ENCODE assay signal across 12 cellular contexts in genomic region chr2:15169326-15170038, GRCh38.
DNase-seq lines count a peak whose midpoint lies in the region; ATAC-seq and TF ChIP-seq lines count a peak whose summit lies in the region.
"Had no signal": no experiment of that assay in that cellular context is flagged by ENCODE, and none has a peak within 500 bp of the region (broad histone marks: within the 10 kb centered on the region; RNA-seq: fewer than 3 reads in every experiment).

No MANE protein-coding gene starts in this region.

- peaks cover 64% of the 10 kb centered on the region for H3K36me3 Mint-ChIP-seq in T-cell

- ATAC-seq in T-cell (replicated peaks in 1 of 4) = no peak

- no peaks in the 10 kb centered on the region for H3K27me3 Mint-ChIP-seq in T-cell
- H3K27me3 Mint-ChIP-seq: activated T-cell treated with anti-CD3 and anti-CD28 coated beads, Interleukin-2, amount 50 U/mL, for 24 hours had no signal

- H3K4me3 ChIP-seq in SK-N-SH (ENCODE audit: low read depth in 2 of 2, low read length in 1 of 2) (peak overlapping the region in 1 of 2 experiments; percentile 37; a peak in 2 of 4 replicates), colonic mucosa (no peak overlapping the region), ascending aorta (no peak overlapping the region)

- no peaks in the 10 kb centered on the region for H3K4me1 Mint-ChIP-seq in T-cell

- peak overlapping the region; percentile 62 to 79 for H3K27ac ChIP-seq in SK-N-SH (ENCODE audit: low read depth in 2 of 2, low read length in 1 of 2)
- no peak overlapping the region for H3K27ac ChIP-seq in colonic mucosa
- H3K27ac ChIP-seq in ascending aorta = peak overlapping the region in 1 of 2 donors; percentile 21
- H3K27ac ChIP-seq: KMS-11 had no signal

- H3K9me3 ChIP-seq in SK-N-SH (no peaks in the 10 kb centered on the region), colonic mucosa (no peaks in the 10 kb centered on the region), ascending aorta (no peaks in the 10 kb centered on the region)

- 72% methylated on average over 8 of the region's 8 CpGs for WGBS in SK-N-SH (ENCODE audit: low lambda C conversion rate)

- DNase-seq in EL (peak; percentile 96), SK-N-SH (peak; percentile 50), fibroblast of the conjunctiva (ENCODE audit: low read depth) (peak; percentile 86), pulmonary artery endothelial cell (ENCODE audit: low read depth, low spot score) (peak; percentile 75), NCI-H2107 treated with DMSO at 0.1 percent for 48 hours (lab: John Stamatoyannopoulos, UW; ENCODE audit: unreplicated experiment) (no peak), colonic mucosa (no peak), T-cell (no peak), ascending aorta (ENCODE audit: low spot score in 2 of 2) (no peak)
- DNase-seq: activated T-cell treated with anti-CD3 and anti-CD28 coated beads, Interleukin-2, amount 50 U/mL, for 24 hours; head of caudate nucleus; SHP77 treated with DMSO at 0.1 percent for 48 hours had no signal

- H3K9ac ChIP-seq in SK-N-SH (peak overlapping the region; percentile 47), colonic mucosa (ENCODE audit: low read depth in 2 of 2, low read length in 2 of 2) (no peak overlapping the region)
- H3K9ac ChIP-seq: KMS-11 had no signal

- no peak overlapping the region for H3K4me3 Mint-ChIP-seq in T-cell
- H3K4me3 Mint-ChIP-seq: activated T-cell treated with anti-CD3 and anti-CD28 coated beads, Interleukin-2, amount 50 U/mL, for 24 hours had no signal

- intact Hi-C loops in colonic mucosa (cut with DNase I) (no loop called here), ascending aorta (cut with DNase I) (no loop called here)

- no peaks in the 10 kb centered on the region for H3K9me3 Mint-ChIP-seq in T-cell
- H3K9me3 Mint-ChIP-seq: activated T-cell treated with anti-CD3 and anti-CD28 coated beads, Interleukin-2, amount 50 U/mL, for 24 hours had no signal

- H3K4me2 ChIP-seq in SK-N-SH = peak overlapping the region; percentile 69
- H3K4me2 ChIP-seq: KMS-11 had no signal

- CTCF ChIA-PET in SK-N-SH (lab: Yijun Ruan, JAX) = interaction anchor here (1.1 to 1.5 kb wide), 3 partner anchors 9 to 408 kb away, joined by 3 to 4 read pairs (median 3); no protein-coding TSS in a partner anchor
- CTCF ChIA-PET in T-cell (lab: Charles Lee) = no interaction called here

- no peak overlapping the region for H3K27ac Mint-ChIP-seq in T-cell
- H3K27ac Mint-ChIP-seq: activated T-cell treated with anti-CD3 and anti-CD28 coated beads, Interleukin-2, amount 50 U/mL, for 24 hours had no signal

- no peaks in the 10 kb centered on the region for H3K9me2 ChIP-seq in SK-N-SH

- no peak for TF ChIP-seq RAD21 in SK-N-SH (IDR thresholded peaks at IDR 0.05; ENCODE audit: low read length)

- H3K27me3 ChIP-seq in SK-N-SH (ENCODE audit: insufficient read depth) (no peaks in the 10 kb centered on the region), colonic mucosa (no peaks in the 10 kb centered on the region), ascending aorta (no peaks in the 10 kb centered on the region)

- H3K36me3 ChIP-seq in SK-N-SH (replicated peaks in 1 of 2; ENCODE audit: control insufficient read depth in 1 of 2, insufficient read depth in 2 of 2, low read length in 1 of 2) = peaks cover 0 to 2% of the 10 kb centered on the region in 2 experiments
- no peaks in the 10 kb centered on the region for H3K36me3 ChIP-seq in colonic mucosa
- H3K36me3 ChIP-seq in ascending aorta = peaks cover 6 to 8% of the 10 kb centered on the region in 2 donors

- H3K4me1 ChIP-seq in SK-N-SH (ENCODE audit: control insufficient read depth in 1 of 2, insufficient read depth in 2 of 2, low read depth in 1 of 2, low read length in 1 of 2) (peaks cover 14 to 15% of the 10 kb centered on the region in 2 experiments; a peak in 2 of 4 replicates), colonic mucosa (no peaks in the 10 kb centered on the region), ascending aorta (no peaks in the 10 kb centered on the region)

- no peaks in the 10 kb centered on the region for H3K79me2 ChIP-seq in SK-N-SH (ENCODE audit: insufficient read depth)

- no peaks in the 10 kb centered on the region for H4K20me1 ChIP-seq in SK-N-SH (ENCODE audit: insufficient read depth)

- peaks cover 12% of the 10 kb centered on the region for H3F3A ChIP-seq in SK-N-SH (replicated peaks; ENCODE audit: insufficient read depth)

- H2AFZ ChIP-seq in SK-N-SH (ENCODE audit: low read depth) = peak overlapping the region; percentile 9; the same call in 1 of the 2 replicates

- POLR2A ChIA-PET in SK-N-SH (lab: Yijun Ruan, JAX) = no interaction called here
- POLR2A ChIA-PET in T-cell (lab: Charles Lee) = no interaction called here

- TF ChIP-seq CTCF in SK-N-SH (IDR thresholded peaks at IDR 0.05) (no peak), colonic mucosa (IDR thresholded peaks at IDR 0.05) (no peak), ascending aorta (IDR thresholded peaks at IDR 0.05) (no peak)

- TF ChIP-seq EP300 in SK-N-SH (IDR thresholded peaks at IDR 0.05; ENCODE audit: borderline replicate concordance in 1 of 2, low read depth in 1 of 2, low read length in 1 of 2) = peak in 1 of 2 experiments; percentile 73; a peak in 1 of 4 replicates

TF ChIP-seq in SK-N-SH, 30 proteins besides CTCF, POLR2A, EP300 and RAD21:
- TF ChIP-seq IRF3 (IDR thresholded peaks at IDR 0.05; ENCODE audit: low read depth, low read length) (no peak), NRF1 (IDR thresholded peaks at IDR 0.05; ENCODE audit: low read depth, low read length) (no peak), TEAD4 (IDR thresholded peaks at IDR 0.05; ENCODE audit: borderline replicate concordance, insufficient read depth) (peak; percentile 83), FOSL2 (IDR thresholded peaks at IDR 0.05; ENCODE audit: borderline replicate concordance, low read depth) (peak; percentile 96), PBX3 (IDR thresholded peaks at IDR 0.05) (no peak; the same call in 1 of the 2 replicates), POLR2AphosphoS5 (IDR thresholded peaks at IDR 0.05; ENCODE audit: low read depth, low read length) (peak; percentile 56; the same call in 1 of the 2 replicates), RFX5 (IDR thresholded peaks at IDR 0.05; ENCODE audit: low read length) (no peak), USF1 (IDR thresholded peaks at IDR 0.05; ENCODE audit: borderline replicate concordance, low read depth) (peak; percentile 78; the same call in 1 of the 2 replicates), MAX (IDR thresholded peaks at IDR 0.05; ENCODE audit: low read depth) (peak; percentile 99), TAF1 (IDR thresholded peaks at IDR 0.05; ENCODE audit: borderline replicate concordance, low read depth, low read length) (no peak), JUND (IDR thresholded peaks at IDR 0.05) (peak; percentile 90), TCF12 (IDR thresholded peaks at IDR 0.05) (peak; percentile 80), RCOR1 (IDR thresholded peaks at IDR 0.05; ENCODE audit: low read length) (no peak), RXRA (IDR thresholded peaks at IDR 0.05; ENCODE audit: borderline replicate concordance, low read depth) (peak; percentile 35; the same call in 1 of the 2 replicates), EZH2phosphoT487 (IDR thresholded peaks at IDR 0.05; ENCODE audit: borderline replicate concordance, low read depth) (no peak), GATA2 (CRISPR knock-in tag; IDR thresholded peaks at IDR 0.05) (peak; percentile 68), SMC3 (IDR thresholded peaks at IDR 0.05; ENCODE audit: low read depth, low read length) (no peak)

Comparison
In these comparisons a context has a peak if more than half of its experiments do, and no peak if none do; other contexts are left out.
1. DNase-seq: peak in EL (single experiment), SK-N-SH (single experiment), fibroblast of the conjunctiva (single experiment) and pulmonary artery endothelial cell (single experiment); none in NCI-H2107 treated with DMSO at 0.1 percent for 48 hours (single experiment), colonic mucosa (single experiment), T-cell (0 of 34) and ascending aorta (0 of 2).